ENCODE assay signal across 8 cellular contexts in genomic region chr17:46192211-46192483, GRCh38. TPM values are rescaled to one million over a fixed set of nuclear protein-coding genes. Genes with fewer than 3 reads are reported as not detected.
DNase-seq lines count a peak whose midpoint lies in the region; ATAC-seq, FAIRE-seq and TF ChIP-seq lines count a peak whose summit lies in the region.

No MANE protein-coding gene starts in this region.

- peak overlapping the region; percentile 33 for H2BK5ac ChIP-seq in H9 (ENCODE audit: insufficient read length, low read length)

- TF ChIP-seq CTCF in H9 (conservative IDR thresholded peaks at IDR 0.05), result no peak
- no peak for TF ChIP-seq CTCF in WERI-Rb-1 (IDR thresholded peaks at IDR 0.05; ENCODE audit: low read depth, low read length)

- peak overlapping the region; percentile 93 for H3K9ac ChIP-seq in H9 (ENCODE audit: extremely low read depth, insufficient read length, low read length)

- no peak overlapping the region for H3T11ph ChIP-seq in H9 (ENCODE audit: low read length)

- no peak overlapping the region for H4K8ac ChIP-seq in H9 (replicated peaks; ENCODE audit: insufficient read length, low read depth, low read length)

- H3K79me1 ChIP-seq in H9 (ENCODE audit: insufficient read depth, low read depth, low read length, poor library complexity, severe bottlenecking), result no peaks in the 10 kb centered on the region

- peak overlapping the region; percentile 99 to 100 (median 99) for H3K27ac Mint-ChIP-seq in H9

- FAIRE-seq in small intestine (lab: Jason Lieb, UNC) (no peak), urothelium cell line (lab: Jason Lieb, UNC) (no peak)

- peaks cover 10% of the 10 kb centered on the region for H3K36me3 ChIP-seq in WERI-Rb-1
- H3K36me3 ChIP-seq in small intestine (ENCODE audit: control insufficient read depth in 2 of 2, insufficient read depth in 2 of 2, low read length in 2 of 2), result no peaks in the 10 kb centered on the region

- no peak overlapping the region for H2AK5ac ChIP-seq in H9 (ENCODE audit: insufficient read length, low read length)

- H2BK20ac ChIP-seq in H9 (ENCODE audit: low read depth, low read length, poor library complexity, severe bottlenecking), result no peak overlapping the region

- peaks cover 3% of the 10 kb centered on the region for H3K23me2 ChIP-seq in H9 (ENCODE audit: insufficient read length, low read depth, low read length, poor library complexity, severe bottlenecking)

- H4K91ac ChIP-seq in H9 (ENCODE audit: insufficient read length, low read depth, low read length), result no peak overlapping the region

- H3K4me1 ChIP-seq in H9 (ENCODE audit: insufficient read depth, low read length) (no peaks in the 10 kb centered on the region; the same call in 1 of the 2 replicates), right cardiac atrium (ENCODE audit: control insufficient read depth, insufficient read depth, low read length) (peaks cover 4% of the 10 kb centered on the region), small intestine (ENCODE audit: control insufficient read depth in 2 of 2, insufficient read depth in 1 of 2, low read depth in 1 of 2, low read length in 1 of 2) (peaks cover 3 to 10% of the 10 kb centered on the region in 2 donors)

- no peak overlapping the region for H3K23ac ChIP-seq in H9 (ENCODE audit: insufficient read length, low read depth, low read length)

- peak overlapping the region; percentile 91 to 97 for H3K4me3 Mint-ChIP-seq in H9

- peak overlapping the region; percentile 75 for H3K4me3 ChIP-seq in WERI-Rb-1 (ENCODE audit: low read depth, low read length)
- H3K4me3 ChIP-seq in right cardiac atrium (ENCODE audit: low read length), result peak overlapping the region; percentile 100
- peak overlapping the region; percentile 61 to 85 for H3K4me3 ChIP-seq in small intestine (ENCODE audit: low read depth in 1 of 2, low read length in 2 of 2)

- intact Hi-C loops in right cardiac atrium (cut with DNase I), result loop anchor here (2.0 to 10.0 kb wide), 4 partner anchors 130 to 147 kb away; no protein-coding TSS in a partner anchor

- peak overlapping the region; percentile 17 for H4K5ac ChIP-seq in H9 (ENCODE audit: insufficient read length, low read depth, low read length)

- no CpG with 5 or more reads among the region's 8 CpGs for WGBS in H9 (ENCODE audit: extremely low coverage, insufficient read length, low lambda C conversion rate)
- under 1% methylated on average over 8 of the region's 8 CpGs for WGBS in right cardiac atrium
- 0 to 1% (median 0%) methylated on average over 8 of the region's 8 CpGs for WGBS in small intestine, 3 donors

- peak overlapping the region; percentile 60 for H3K18ac ChIP-seq in H9 (ENCODE audit: insufficient read length, low read depth, low read length)

- ATAC-seq in right cardiac atrium, result no peak

- no peak overlapping the region for H2AFZ ChIP-seq in H9 (ENCODE audit: low read length)

- peaks cover 41 to 50% of the 10 kb centered on the region in 2 experiments for H3K4me1 Mint-ChIP-seq in H9

- DNase-seq in H9 (no peak), WERI-Rb-1 (no peak), right cardiac atrium (no peak), small intestine (no peak), cerebellar cortex (ENCODE audit: low spot score) (no peak), AG08395 (ENCODE audit: low spot score) (no peak), urothelium cell line (ENCODE audit: low spot score) (no peak)
- no peak for DNase-seq in activated CD4-positive, alpha-beta T cell treated with anti-CD3 and anti-CD28 coated beads for 48 hours

- H3K9me3 Mint-ChIP-seq in H9, result peaks cover 2 to 4% of the 10 kb centered on the region in 2 experiments; a peak in 4 of 5 replicates

- no peak overlapping the region for H2BK12ac ChIP-seq in H9 (ENCODE audit: insufficient read length, low read depth, low read length)

- peak overlapping the region; percentile 42 for H3K56ac ChIP-seq in H9 (ENCODE audit: insufficient read length, low read depth, low read length)

- no peak overlapping the region for H2BK120ac ChIP-seq in H9 (ENCODE audit: low read depth, low read length, poor library complexity, severe bottlenecking)

- H3K27ac ChIP-seq in H9 (ENCODE audit: insufficient read length, low read depth, low read length), result peak overlapping the region; percentile 84
- peak overlapping the region; percentile 100 for H3K27ac ChIP-seq in WERI-Rb-1
- peak overlapping the region; percentile 99 for H3K27ac ChIP-seq in right cardiac atrium (ENCODE audit: low read length)
- peak overlapping the region; percentile 91 to 97 for H3K27ac ChIP-seq in small intestine (ENCODE audit: low read depth in 1 of 2, low read length in 1 of 2)

- peaks cover 49% of the 10 kb centered on the region for H3K79me2 ChIP-seq in H9 (ENCODE audit: insufficient read depth, low read length)

- peaks cover 4 to 11% (median 9%) of the 10 kb centered on the region in 3 experiments; a peak in 6 of 7 replicates for H3K36me3 Mint-ChIP-seq in H9 (ENCODE audit: insufficient read depth in 1 of 3, low read depth in 3 of 3)

- no peaks in the 10 kb centered on the region for H3K27me3 Mint-ChIP-seq in H9 (ENCODE audit: low read depth)

- peak overlapping the region; percentile 77 for H3K4me2 ChIP-seq in H9 (ENCODE audit: insufficient read depth, insufficient read length, low read length)

- no peaks in the 10 kb centered on the region for H3K27me3 ChIP-seq in H9 (ENCODE audit: insufficient read depth, low read length)
- H3K27me3 ChIP-seq in WERI-Rb-1 (ENCODE audit: insufficient read depth, low read depth, severe bottlenecking), result no peaks in the 10 kb centered on the region
- H3K27me3 ChIP-seq in right cardiac atrium (ENCODE audit: control insufficient read depth, insufficient read depth), result no peaks in the 10 kb centered on the region
- no peaks in the 10 kb centered on the region for H3K27me3 ChIP-seq in small intestine (ENCODE audit: control insufficient read depth in 2 of 2, insufficient read depth in 2 of 2, low read length in 2 of 2)

- H4K20me1 ChIP-seq in H9 (ENCODE audit: control insufficient read depth, insufficient read depth, insufficient read length), result peaks cover 2% of the 10 kb centered on the region

- H3K14ac ChIP-seq in H9 (ENCODE audit: insufficient read depth, low read length), result peak overlapping the region; percentile 34; the same call in 1 of the 2 replicates

- no peaks in the 10 kb centered on the region for H3K9me3 ChIP-seq in H9 (ENCODE audit: control insufficient read depth, low read depth, low read length)
- H3K9me3 ChIP-seq in WERI-Rb-1 (ENCODE audit: severe bottlenecking), result no peaks in the 10 kb centered on the region
- no peaks in the 10 kb centered on the region for H3K9me3 ChIP-seq in right cardiac atrium (ENCODE audit: control insufficient read depth, low read length)
- no peaks in the 10 kb centered on the region for H3K9me3 ChIP-seq in small intestine (ENCODE audit: control insufficient read depth, low read depth)

- peak overlapping the region; percentile 67; the same call in 1 of the 2 replicates for H3K4ac ChIP-seq in H9 (ENCODE audit: low read depth, low read length)

- H2BK15ac ChIP-seq in H9 (ENCODE audit: low read depth, low read length), result no peak overlapping the region

RNA-seq across cellular contexts. Expression of gene KANSL1, which starts 1.1 kb away (rescaled TPM):
- total RNA-seq in H9 (2021) (110 and 114 TPM in 2 replicates), right cardiac atrium (10 to 100 TPM; 36.2 to 53.8 (median 43.7) TPM)
- polyA plus RNA-seq in right cardiac atrium (15.9 TPM), small intestine (10 to 100 TPM; 12.7 to 24.2 (median 16.2) TPM)
